ENCODE assay signal across 24 cellular contexts in the genomic region with DNA sequence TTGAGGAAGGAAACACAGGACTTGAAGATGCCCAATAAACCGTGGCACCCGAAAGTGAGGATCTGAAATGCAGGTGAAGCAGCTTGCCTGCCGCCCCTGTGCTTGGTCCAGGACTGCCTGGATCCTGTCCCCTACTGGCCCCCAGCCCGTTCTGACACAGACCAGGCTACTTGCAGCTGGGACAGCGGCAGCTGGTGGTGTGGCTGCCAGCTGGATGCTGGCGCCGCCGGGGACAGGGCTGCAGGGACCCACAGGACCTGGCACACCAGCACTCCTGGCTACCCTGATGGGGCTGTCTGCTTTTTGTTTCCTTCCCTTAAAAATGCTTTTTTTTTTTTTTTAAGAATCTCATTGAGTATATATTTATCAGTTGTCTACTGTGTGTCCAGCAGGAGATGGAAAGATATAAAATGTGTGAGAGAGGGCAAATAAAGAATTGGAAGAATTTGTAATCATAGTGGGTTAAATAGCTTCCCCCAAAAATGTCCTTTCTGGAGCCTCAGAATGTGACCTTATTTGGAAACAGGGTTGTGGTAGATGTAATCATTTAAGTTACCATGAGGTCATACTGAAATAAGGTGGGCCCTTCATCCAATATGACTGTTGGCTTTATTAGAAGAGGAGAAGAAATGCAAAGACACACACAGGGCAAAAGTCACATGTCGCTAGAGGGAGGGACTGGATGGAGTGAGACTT.
DNase-seq lines count a peak whose midpoint lies in the region; ATAC-seq, FAIRE-seq and TF ChIP-seq lines count a peak whose summit lies in the region.
"Had no signal": no experiment of that assay in that cellular context is flagged by ENCODE, and none has a peak within 500 bp of the region (broad histone marks: within the 10 kb centered on the region; RNA-seq: fewer than 3 reads in every experiment).

No MANE protein-coding gene starts in this region.

- H3K27ac ChIP-seq in 22Rv1: peak overlapping the region; percentile 75
- H3K27ac ChIP-seq: cardiac muscle cell, RWPE1 had no signal

- FAIRE-seq in D721Med (lab: Jason Lieb, UNC): no peak
- FAIRE-seq: endometrium, GM12878, HTR-8/SVneo, TTC549 had no signal

- H3K27me3 Mint-ChIP-seq in HFFc6 (ENCODE audit: insufficient read depth): no peaks in the 10 kb centered on the region
- H3K27me3 Mint-ChIP-seq: CD4-positive, CD25-positive, alpha-beta regulatory T cell had no signal

- peaks cover 28% of the 10 kb centered on the region for H3K9me3 Mint-ChIP-seq in HFFc6

- intact Hi-C loops in left ventricle myocardium superior (cut with micrococcal nuclease): no loop called here

- peaks cover 20% of the 10 kb centered on the region for H3K4me1 Mint-ChIP-seq in HFFc6 (ENCODE audit: low read depth)
- H3K4me1 Mint-ChIP-seq: activated CD4-positive, alpha-beta T cell treated with anti-CD3 and anti-CD28 coated beads for 36 hours; CD4-positive, CD25-positive, alpha-beta regulatory T cell; mesothelial cell of epicardium had no signal

- H3K36me3 Mint-ChIP-seq in HFFc6 (ENCODE audit: low read depth): peaks cover 14% of the 10 kb centered on the region
- H3K36me3 Mint-ChIP-seq: CD4-positive, CD25-positive, alpha-beta regulatory T cell; mesothelial cell of epicardium had no signal

- peak; percentile 89 for ATAC-seq in left ventricle myocardium superior
- ATAC-seq in HG03354 (IDR thresholded peaks at IDR 0.05; ENCODE audit: poor library complexity, severe bottlenecking, unreplicated experiment): no peak
- ATAC-seq: activated CD4-positive, alpha-beta T cell treated with anti-CD3 and anti-CD28 coated beads for 36 hours; activated T-cell treated with anti-CD3 and anti-CD28 coated beads, Interleukin-2, amount 50 U/mL, for 4 hours; GM12878 had no signal

- H3K27ac Mint-ChIP-seq in HFFc6: no peak overlapping the region
- H3K27ac Mint-ChIP-seq: activated CD4-positive, alpha-beta T cell treated with anti-CD3 and anti-CD28 coated beads for 36 hours; activated naive CD4-positive, alpha-beta T cell treated with anti-CD3 and anti-CD28 coated beads for 36 hours; CD4-positive, CD25-positive, alpha-beta regulatory T cell; mesothelial cell of epicardium; nephron; progenitor cell of endocrine pancreas had no signal

- no peak overlapping the region for H3K4me3 Mint-ChIP-seq in HFFc6
- H3K4me3 Mint-ChIP-seq: activated CD4-positive, alpha-beta T cell treated with anti-CD3 and anti-CD28 coated beads for 36 hours; activated naive CD4-positive, alpha-beta T cell treated with anti-CD3 and anti-CD28 coated beads for 36 hours; activated T-cell treated with anti-CD3 and anti-CD28 coated beads, Interleukin-2, amount 50 U/mL, for 4 hours; CD4-positive, CD25-positive, alpha-beta regulatory T cell; mesothelial cell of epicardium; nephron had no signal

- no peak for TF ChIP-seq CTCF in 22Rv1 (IDR thresholded peaks at IDR 0.05)
- no peak for TF ChIP-seq CTCF in HFFc6 (IDR thresholded peaks at IDR 0.05)
- TF ChIP-seq CTCF in D721Med (IDR thresholded peaks at IDR 0.05; ENCODE audit: insufficient read depth, missing control alignments): no peak

- DNase-seq in DMS 273 treated with DMSO at 0.1 percent for 48 hours (lab: John Stamatoyannopoulos, UW): peak; percentile 21
- peak; percentile 62 for DNase-seq in NCI-H446 treated with DMSO at 0.1 percent for 48 hours (lab: John Stamatoyannopoulos, UW)
- DNase-seq in left ventricle myocardium superior: peak; percentile 64
- no peak for DNase-seq in HFFc6
- no peak for DNase-seq in D721Med (ENCODE audit: insufficient read length, low spot score)
- DNase-seq: activated CD4-positive, alpha-beta T cell treated with anti-CD3 and anti-CD28 coated beads for 36 hours; activated naive CD4-positive, alpha-beta T cell treated with anti-CD3 and anti-CD28 coated beads for 36 hours; activated T-cell treated with anti-CD3 and anti-CD28 coated beads, Interleukin-2, amount 50 U/mL, for 4 hours; CD4-positive, CD25-positive, alpha-beta regulatory T cell; Karpas-422; MV-4-11; NCI-H2029; T-helper 1 cell had no signal

Comparison
In these comparisons a context has a peak if more than half of its experiments do, and no peak if none do; other contexts are left out.
1. DNase-seq: peak in DMS 273 treated with DMSO at 0.1 percent for 48 hours (single experiment), NCI-H446 treated with DMSO at 0.1 percent for 48 hours (single experiment) and left ventricle myocardium superior (single experiment); none in HFFc6 (single experiment) and D721Med (single experiment).